13 cellular contexts compared by ENCODE assay signal in genomic region chr3:136932518-136932917, GRCh38. TPM values are rescaled to one million over a fixed set of nuclear protein-coding genes. Genes with fewer than 3 reads are reported as not detected.
DNase-seq lines count a peak whose midpoint lies in the region; ATAC-seq and TF ChIP-seq lines count a peak whose summit lies in the region.
"Had no signal": no experiment of that assay in that cellular context is flagged by ENCODE, and none has a peak within 500 bp of the region (broad histone marks: within the 10 kb centered on the region; RNA-seq: fewer than 3 reads in every experiment).

No MANE protein-coding gene starts in this region.

- H3K27me3 Mint-ChIP-seq in Calu3 (ENCODE audit: unreplicated experiment), result no peaks in the 10 kb centered on the region
- H3K27me3 Mint-ChIP-seq in activated naive CD8-positive, alpha-beta T cell treated with anti-CD3 and anti-CD28 coated beads for 36 hours, result no peaks in the 10 kb centered on the region

- no peak overlapping the region for H2BK5ac ChIP-seq in mesendoderm (ENCODE audit: low read length)

- no TSS peak for BruUV-seq in Calu3 (replicated peaks; lab: Mats Ljungman, UMichigan)

- no peaks in the 10 kb centered on the region for H3K4me1 ChIP-seq in mesendoderm (ENCODE audit: control insufficient read depth, low read depth, low read length)

- no peak overlapping the region for H3K23ac ChIP-seq in mesendoderm (ENCODE audit: low read length)

- H3K4me2 ChIP-seq in mesendoderm (ENCODE audit: low read length), result no peak overlapping the region

- no peak overlapping the region for H3K27ac ChIP-seq in mesendoderm (ENCODE audit: low read depth, low read length)

- no peaks in the 10 kb centered on the region for H3K9me3 Mint-ChIP-seq in Calu3 (ENCODE audit: low read depth, unreplicated experiment)
- H3K9me3 Mint-ChIP-seq in activated naive CD8-positive, alpha-beta T cell treated with anti-CD3 and anti-CD28 coated beads for 36 hours, result peaks cover 8% of the 10 kb centered on the region

- no CpG with 5 or more reads among the region's 1 CpG for WGBS in mesendoderm (ENCODE audit: extremely low coverage, insufficient coverage, low lambda C conversion rate)

- peak overlapping the region; percentile 62 for H3K4me3 Mint-ChIP-seq in Calu3 (ENCODE audit: low read depth, unreplicated experiment)
- no peak overlapping the region for H3K4me3 Mint-ChIP-seq in activated naive CD8-positive, alpha-beta T cell treated with anti-CD3 and anti-CD28 coated beads for 36 hours

- CTCF ChIA-PET in Calu3 (lab: Charles Lee), result no interaction called here

- H3K4me1 Mint-ChIP-seq in Calu3 (ENCODE audit: low read depth, unreplicated experiment), result peaks cover 65% of the 10 kb centered on the region
- peaks cover 49% of the 10 kb centered on the region for H3K4me1 Mint-ChIP-seq in activated naive CD8-positive, alpha-beta T cell treated with anti-CD3 and anti-CD28 coated beads for 36 hours

- H3K56ac ChIP-seq in mesendoderm (ENCODE audit: low read length), result no peak overlapping the region

- H3K4me3 ChIP-seq in mesendoderm (ENCODE audit: low read length), result no peak overlapping the region

- intact Hi-C loops in Calu3 (cut with micrococcal nuclease; ENCODE audit: unreplicated experiment), result loop anchor here (5.0 to 10.0 kb wide), 2 partner anchors 110 to 538 kb away; no protein-coding TSS in a partner anchor

- no peak overlapping the region for H2BK120ac ChIP-seq in mesendoderm (ENCODE audit: low read depth, low read length)

- H3K36me3 ChIP-seq in mesendoderm (ENCODE audit: control insufficient read depth, insufficient read depth, low read length), result no peaks in the 10 kb centered on the region

- no peaks in the 10 kb centered on the region for H3K79me2 ChIP-seq in mesendoderm (ENCODE audit: control insufficient read depth, insufficient read depth, low read length)

- H3K4ac ChIP-seq in mesendoderm (ENCODE audit: low read depth, low read length), result no peak overlapping the region

- H3K36me3 Mint-ChIP-seq in Calu3 (ENCODE audit: insufficient read depth, unreplicated experiment), result peaks cover 60% of the 10 kb centered on the region
- H3K36me3 Mint-ChIP-seq in activated naive CD8-positive, alpha-beta T cell treated with anti-CD3 and anti-CD28 coated beads for 36 hours, result peaks cover 60% of the 10 kb centered on the region

- DNase-seq in Calu3 (no peak), medulla oblongata (ENCODE audit: extremely low spot score) (peak; percentile 44), NCI-H446 (lab: John Stamatoyannopoulos, UW) (no peak), mesendoderm (no peak), NCI-H1105 treated with DMSO at 0.1 percent for 48 hours (lab: John Stamatoyannopoulos, UW) (no peak)
- no peak for DNase-seq in activated naive CD8-positive, alpha-beta T cell treated with anti-CD3 and anti-CD28 coated beads for 36 hours
- DNase-seq: DMS79; effector CD4-positive, alpha-beta T cell; KG1; kidney; NCI-H82 had no signal

- H3K27ac Mint-ChIP-seq in Calu3 (ENCODE audit: unreplicated experiment), result peak overlapping the region; percentile 80
- H3K27ac Mint-ChIP-seq in activated naive CD8-positive, alpha-beta T cell treated with anti-CD3 and anti-CD28 coated beads for 36 hours, result peak overlapping the region; percentile 65

- no peak overlapping the region for H3K18ac ChIP-seq in mesendoderm (ENCODE audit: low read length)

- no peak for TF ChIP-seq CTCF in Calu3 (IDR thresholded peaks at IDR 0.05; ENCODE audit: unreplicated experiment)

- H3K9ac ChIP-seq in mesendoderm (ENCODE audit: low read length), result no peak overlapping the region

- H3K79me1 ChIP-seq in mesendoderm (ENCODE audit: low read length), result peaks cover 1% of the 10 kb centered on the region

- no peak overlapping the region for H2AK5ac ChIP-seq in mesendoderm (ENCODE audit: low read length)

- no peak overlapping the region for H2BK15ac ChIP-seq in mesendoderm (replicated peaks; ENCODE audit: low read depth)

- H4K8ac ChIP-seq in mesendoderm (ENCODE audit: low read depth, low read length), result no peak overlapping the region

- H4K5ac ChIP-seq in mesendoderm (ENCODE audit: low read length), result no peak overlapping the region

- H3K27me3 ChIP-seq in mesendoderm (ENCODE audit: insufficient read depth, low read length, poor library complexity), result no peaks in the 10 kb centered on the region

- ATAC-seq in GM21390 (IDR thresholded peaks at IDR 0.05; ENCODE audit: unreplicated experiment) (peak; percentile 49), HG02678 (IDR thresholded peaks at IDR 0.05; ENCODE audit: unreplicated experiment) (no peak)

RNA-seq across cellular contexts. Expression of gene IL20RB, which starts 25.3 kb away (rescaled TPM):
- 8.5 and 12.0 TPM in 2 replicates for total RNA-seq in Calu3 (2022)
- 1 to 10 TPM; 1.1 to 2.0 TPM for total RNA-seq in activated naive CD8-positive, alpha-beta T cell treated with anti-CD3 and anti-CD28 coated beads for 36 hours
- polyA plus RNA-seq in mesendoderm (2013, experiment 1 of 2), result 1.3 TPM
- polyA plus RNA-seq in mesendoderm (2013, experiment 2 of 2), result 1.3 TPM
